ENCODE assay signal across 24 cellular contexts in genomic region chr7:149723795-149724495, GRCh38. TPM values are rescaled to one million over a fixed set of nuclear protein-coding genes. Genes with fewer than 3 reads are reported as not detected.
A peak's percentile ranks its signal among the peaks of the same experiment; 100 is the strongest.
DNase-seq lines count a peak whose midpoint lies in the region; ATAC-seq, FAIRE-seq and TF ChIP-seq lines count a peak whose summit lies in the region.
"Had no signal": no experiment of that assay in that cellular context is flagged by ENCODE, and none has a peak within 500 bp of the region (broad histone marks: within the 10 kb centered on the region; RNA-seq: fewer than 3 reads in every experiment).

No MANE protein-coding gene starts in this region.

- H3K36me3 ChIP-seq in K562 (ENCODE audit: control insufficient read depth, insufficient read depth, low read length) (peaks cover 87% of the 10 kb centered on the region; the same call in 2 of the 3 replicates), upper lobe of right lung (peaks cover 28% of the 10 kb centered on the region)

- H3K27me3 Mint-ChIP-seq in activated CD4-positive, alpha-beta T cell treated with anti-CD3 and anti-CD28 coated beads for 36 hours = no peaks in the 10 kb centered on the region

- no peak overlapping the region for H3K4me3 ChIP-seq in K562
- no peak overlapping the region for H3K4me3 ChIP-seq in upper lobe of right lung
- H3K4me3 ChIP-seq: GM23338, HAP-1, SJCRH30 had no signal

- peak; percentile 58 for ATAC-seq in activated CD4-positive, alpha-beta T cell treated with anti-CD3 and anti-CD28 coated beads for 36 hours
- ATAC-seq in K562 (no peak), upper lobe of right lung (no peak)
- ATAC-seq: GM23338 had no signal

- DNase-seq in activated CD4-positive, alpha-beta T cell treated with anti-CD3 and anti-CD28 coated beads for 36 hours = no peak
- no peak for DNase-seq in activated CD4-positive, alpha-beta T cell treated with anti-CD3 and anti-CD28 coated beads, Interleukin-2, amount 50 U/mL, for 1 hour
- DNase-seq in K562 (ENCODE audit: extremely low read depth in 1 of 4, low spot score in 3 of 4) (no peak), mesenteric fat pad (ENCODE audit: low spot score) (peak; percentile 43), upper lobe of right lung (peak; percentile 40), NCI-H1105 treated with DMSO at 0.1 percent for 48 hours (lab: John Stamatoyannopoulos, UW) (no peak), NCI-H510A treated with DMSO at 0.1 percent for 48 hours (lab: John Stamatoyannopoulos, UW) (no peak)
- no peak for DNase-seq in activated T-cell treated with anti-CD3 and anti-CD28 coated beads, Interleukin-2, amount 50 U/mL, for 1 hour
- DNase-seq: KG1; NCI-H1092 treated with DMSO at 0.1 percent for 48 hours; NCI-H146; NCI-H2029 treated with DMSO at 0.1 percent for 48 hours; NCI-H226; NCI-H524; NCI-H774; NK-92 treated with Interleukin-12 subunit alpha and Interleukin-12 subunit beta, amount 100 ng/mL, for 24 hours; SJCRH30 had no signal

- no peaks in the 10 kb centered on the region for H3K9me3 Mint-ChIP-seq in activated CD4-positive, alpha-beta T cell treated with anti-CD3 and anti-CD28 coated beads for 36 hours (ENCODE audit: low read depth)
- H3K9me3 Mint-ChIP-seq: GM23338 had no signal

- TF ChIP-seq RAD21 in K562 (CRISPR knock-in tag; conservative IDR thresholded peaks at IDR 0.05 in 1 of 2, IDR thresholded peaks at IDR 0.05 in 1 of 2) = no peak

- POLR2A ChIA-PET in activated CD4-positive, alpha-beta T cell treated with anti-CD3 and anti-CD28 coated beads for 36 hours (lab: Charles Lee) = no interaction called here
- POLR2A ChIA-PET in K562 (lab: Yijun Ruan, JAX) = interaction anchor here (0.6 to 4.9 kb wide), 9 partner anchors 8 to 663 kb away, joined by 3 to 27 read pairs (median 3); no protein-coding TSS in a partner anchor

- no peaks in the 10 kb centered on the region; the same call in 2 of the 3 replicates for H3K79me2 ChIP-seq in K562 (ENCODE audit: control insufficient read depth, insufficient read depth, low read length)

- no peak for TF ChIP-seq POLR2A in K562 (conservative IDR thresholded peaks at IDR 0.05)

- H3K9ac ChIP-seq in K562 (ENCODE audit: insufficient read depth in 1 of 2, low read depth in 2 of 2, low read length in 2 of 2) = peak overlapping the region in 1 of 2 experiments; percentile 3; a peak in 1 of 4 replicates

- WGBS in K562 (ENCODE audit: insufficient coverage, low coverage, missing lambda C conversion rate) = 73% methylated on average over 15 of the region's 15 CpGs

- peaks cover 3% of the 10 kb centered on the region for H3K9me1 ChIP-seq in K562 (ENCODE audit: control insufficient read depth, insufficient read depth, low read length)

- H3K27ac Mint-ChIP-seq in activated CD4-positive, alpha-beta T cell treated with anti-CD3 and anti-CD28 coated beads for 36 hours = no peak overlapping the region
- H3K27ac Mint-ChIP-seq: GM23338 had no signal

- H3K4me3 Mint-ChIP-seq in activated CD4-positive, alpha-beta T cell treated with anti-CD3 and anti-CD28 coated beads for 36 hours = no peak overlapping the region
- H3K4me3 Mint-ChIP-seq: GM23338 had no signal

- H3K4me2 ChIP-seq in K562 (ENCODE audit: insufficient read depth, low read length) = no peak overlapping the region
- H3K4me2 ChIP-seq: GM23338 had no signal

- no peak for FAIRE-seq in K562 (lab: Jason Lieb, UNC)
- FAIRE-seq: G401.6, GM12892, RCC 7860 had no signal

- H3K27ac ChIP-seq in K562 (ENCODE audit: extremely low read depth, low read depth, low read length) (no peak overlapping the region), upper lobe of right lung (no peak overlapping the region)
- H3K27ac ChIP-seq: 22Rv1, C4-2B, SJCRH30 had no signal

- in situ Hi-C loops in K562 (cut with MboI) = no loop called here

- H3K9me3 ChIP-seq in K562 (replicated peaks; ENCODE audit: control insufficient read depth, insufficient read depth, low read depth, low read length) = no peaks in the 10 kb centered on the region
- no peaks in the 10 kb centered on the region for H3K9me3 ChIP-seq in upper lobe of right lung
- H3K9me3 ChIP-seq: HAP-1, SJCRH30 had no signal

- no TSS peak for BruUV-seq in K562 (replicated peaks; lab: Mats Ljungman, UMichigan)

- no peak overlapping the region for H2AFZ ChIP-seq in K562 (ENCODE audit: low read depth, low read length)
- H2AFZ ChIP-seq: GM23338 had no signal

- peaks cover 2% of the 10 kb centered on the region for H3K4me1 Mint-ChIP-seq in activated CD4-positive, alpha-beta T cell treated with anti-CD3 and anti-CD28 coated beads for 36 hours
- H3K4me1 Mint-ChIP-seq: GM23338 had no signal

- intact Hi-C loops in activated CD4-positive, alpha-beta T cell treated with anti-CD3 and anti-CD28 coated beads for 36 hours (cut with DNase I, micrococcal nuclease) = no loop called here
- intact Hi-C loops in K562 (cut with micrococcal nuclease) = no loop called here
- intact Hi-C loops in upper lobe of right lung (cut with DNase I) = no loop called here

- CTCF ChIA-PET in activated CD4-positive, alpha-beta T cell treated with anti-CD3 and anti-CD28 coated beads for 36 hours (lab: Charles Lee) = interaction anchor here (1.2 to 1.9 kb wide), 2 partner anchors 18 to 61 kb away, joined by 4 to 6 read pairs; no protein-coding TSS in a partner anchor
- CTCF ChIA-PET in K562 (lab: Yijun Ruan, JAX; ENCODE audit: low intra/inter-chr PET ratio) = interaction anchor here (0.8 kb wide), 1 partner anchor 12 kb away, joined by 4 read pairs; no protein-coding TSS in a partner anchor

- H3K27me3 ChIP-seq in K562 (ENCODE audit: control insufficient read depth in 2 of 2, insufficient read depth in 2 of 2, low read length in 2 of 2) = no peaks in the 10 kb centered on the region
- no peaks in the 10 kb centered on the region for H3K27me3 ChIP-seq in upper lobe of right lung
- H3K27me3 ChIP-seq: SJCRH30 had no signal

- peaks cover 18 to 40% of the 10 kb centered on the region in 2 experiments for H3K4me1 ChIP-seq in K562 (replicated peaks in 1 of 2; ENCODE audit: control insufficient read depth in 2 of 2, insufficient read depth in 2 of 2, low read length in 2 of 2)
- H3K4me1 ChIP-seq in upper lobe of right lung = no peaks in the 10 kb centered on the region
- H3K4me1 ChIP-seq: HAP-1 had no signal

- TF ChIP-seq CTCF in K562 (IDR thresholded peaks at IDR 0.05 in 2 of 3, conservative IDR thresholded peaks at IDR 0.05 in 1 of 3; ENCODE audit: insufficient read depth in 2 of 3, low read depth in 1 of 3, low read length in 3 of 3) (no peak), upper lobe of right lung (IDR thresholded peaks at IDR 0.05) (no peak)

- peaks cover 14% of the 10 kb centered on the region for H4K20me1 ChIP-seq in K562 (replicated peaks; ENCODE audit: control insufficient read depth, insufficient read depth, low read length)

- TF ChIP-seq EP300 in K562 (IDR thresholded peaks at IDR 0.05; ENCODE audit: low read length) = no peak

- peaks cover 17% of the 10 kb centered on the region for H3K36me3 Mint-ChIP-seq in activated CD4-positive, alpha-beta T cell treated with anti-CD3 and anti-CD28 coated beads for 36 hours (ENCODE audit: low read depth)

TF ChIP-seq in K562, 482 proteins besides CTCF, POLR2A, EP300 and RAD21 (continues in another document):
- TF ChIP-seq NCOA4 (IDR thresholded peaks at IDR 0.05; ENCODE audit: partially characterized antibody) (no peak), U2AF1 (optimal IDR thresholded peaks at IDR 0.05; ENCODE audit: low read depth, low read length) (no peak), TRIM25 (IDR thresholded peaks at IDR 0.05; ENCODE audit: borderline replicate concordance) (no peak), TSC22D4 (tag; IDR thresholded peaks at IDR 0.05) (no peak), POLR2G (IDR thresholded peaks at IDR 0.05; ENCODE audit: low read depth, low read length) (0 out of 2 replicates have a peak, but pooled peaks have one; percentile 6)

RNA-seq across cellular contexts. Expression of gene ZNF467, which starts 49.4 kb away (rescaled TPM):
- under 1 TPM; 0.23 to 0.25 TPM for total RNA-seq in activated CD4-positive, alpha-beta T cell treated with anti-CD3 and anti-CD28 coated beads for 36 hours
- total RNA-seq in K562 (2011; cell fraction: chromatin; rRNA removed; ENCODE audit: low replicate concordance) = 3.6 and 10.3 TPM in 2 replicates
- total RNA-seq in K562 (2011; cell fraction: nucleolus; rRNA removed) = 7.6 and 11.7 TPM in 2 replicates
- 5.1 and 5.6 TPM in 2 replicates for total RNA-seq in K562 (2011; cell fraction: nucleoplasm; rRNA removed)
- 2.8 and 4.6 TPM in 2 replicates for total RNA-seq in K562 (2014; rRNA removed)
- 0.80 and 1.3 TPM in 2 replicates for total RNA-seq in K562 (2014; rRNA removed; fragmentation: Illumina TruSeq; extraction: Trizol)
- total RNA-seq in K562 (2015; rRNA removed; fragmentation: Illumina TruSeq; extraction: Trizol) = 1.6 and 2.0 TPM in 2 replicates
- total RNA-seq in K562 (2021) = 14.2 and 16.2 TPM in 2 replicates
- 2.4 and 3.9 TPM in 2 replicates for polyA plus RNA-seq in K562 (2011; rRNA removed)
- polyA plus RNA-seq in K562 (2011; cell fraction: cytosol; rRNA removed) = 3.2 and 8.5 TPM in 2 replicates
- polyA plus RNA-seq in K562 (2011; cell fraction: nucleus; rRNA removed) = 17.0 and 31.8 TPM in 2 replicates
- 15.3 and 17.0 TPM in 2 replicates for polyA plus RNA-seq in K562 (2012)
- polyA plus RNA-seq in K562 (2014; fragmentation: Illumina TruSeq; extraction: Trizol) = 1.7 and 3.2 TPM in 2 replicates
- polyA plus RNA-seq in K562 (2014; fragmentation: Nextera tagmentation; extraction: Ambion mirVana) = under 1 TPM; 0.32 to 0.42 TPM
- polyA plus RNA-seq in K562 (2014; rRNA removed) = 6.6 and 8.3 TPM in 2 replicates
- polyA minus RNA-seq in K562 (2011; rRNA and poly(A)+ RNA removed) = 0.60 and 1.1 TPM in 2 replicates
- 7.6 and 15.2 TPM in 2 replicates for polyA minus RNA-seq in K562 (2011; cell fraction: cytosol; rRNA and poly(A)+ RNA removed)
- 3.4 and 4.0 TPM in 2 replicates for polyA minus RNA-seq in K562 (2011; cell fraction: nucleus; rRNA and poly(A)+ RNA removed)
- total RNA-seq in mesenteric fat pad = 11.5 TPM
- total RNA-seq in upper lobe of right lung = 35.3 TPM
- total RNA-seq: SJCRH30 had no signal

Comparison
In these comparisons a context has a peak if more than half of its experiments do, and no peak if none do; other contexts are left out.
1. DNase-seq: peak in mesenteric fat pad (single experiment) and upper lobe of right lung (single experiment); none in activated CD4-positive, alpha-beta T cell treated with anti-CD3 and anti-CD28 coated beads for 36 hours (single experiment), activated CD4-positive, alpha-beta T cell treated with anti-CD3 and anti-CD28 coated beads, Interleukin-2, amount 50 U/mL, for 1 hour (single experiment), K562 (0 of 4), activated T-cell treated with anti-CD3 and anti-CD28 coated beads, Interleukin-2, amount 50 U/mL, for 1 hour (single experiment), NCI-H1105 treated with DMSO at 0.1 percent for 48 hours (single experiment) and NCI-H510A treated with DMSO at 0.1 percent for 48 hours (single experiment).